In genomic region chr5:40490464-40491083, GRCh38 we compare ENCODE assay signal across 11 cellular contexts.
DNase-seq lines count a peak whose midpoint lies in the region; ATAC-seq and TF ChIP-seq lines count a peak whose summit lies in the region.
"Had no signal": no experiment of that assay in that cellular context is flagged by ENCODE, and none has a peak within 500 bp of the region (broad histone marks: within the 10 kb centered on the region; RNA-seq: fewer than 3 reads in every experiment).

No MANE protein-coding gene starts in this region.

- H3K4me1 Mint-ChIP-seq in activated naive CD4-positive, alpha-beta T cell treated with anti-CD3 and anti-CD28 coated beads for 36 hours (ENCODE audit: low read depth): peaks cover 86% of the 10 kb centered on the region
- H3K4me1 Mint-ChIP-seq in activated CD4-positive, alpha-beta T cell treated with anti-CD3 and anti-CD28 coated beads, Interleukin-2, amount 10 ng/mL, durations not matched to agents 7 days and 5 days: peaks cover 62% of the 10 kb centered on the region
- H3K4me1 Mint-ChIP-seq in chondrocyte (ENCODE audit: low read depth): peaks cover 32% of the 10 kb centered on the region
- H3K4me1 Mint-ChIP-seq: neural crest cell had no signal

- intact Hi-C loops in activated naive CD4-positive, alpha-beta T cell treated with anti-CD3 and anti-CD28 coated beads for 36 hours (cut with micrococcal nuclease): loop anchor here (1.0 to 10.0 kb wide), 16 partner anchors 48 to 541 kb away; partner anchors contain the start of gene PTGER4

- DNase-seq in activated naive CD4-positive, alpha-beta T cell treated with anti-CD3 and anti-CD28 coated beads for 36 hours: no peak
- no peak for DNase-seq in activated naive CD4-positive, alpha-beta T cell treated with anti-CD3 and anti-CD28 coated beads, Interleukin-2, amount 50 U/mL, for 16 hours
- DNase-seq in NOMO-1 treated with DMSO at 0.1 percent for 48 hours (lab: John Stamatoyannopoulos, UW; ENCODE audit: unreplicated experiment) (peak; percentile 96), chondrocyte (ENCODE audit: low spot score) (no peak)
- DNase-seq in stimulated activated naive CD8-positive, alpha-beta T cell treated with anti-CD3 and anti-CD28 coated beads, Interleukin-15, Interleukin-2, amounts not matched to agents 100 U/mL and 50 U/mL, for 24 hours: no peak
- no peak for DNase-seq in activated CD4-positive, alpha-beta T cell treated with anti-CD3 and anti-CD28 coated beads, Interleukin-2, amount 10 ng/mL, durations not matched to agents 7 days and 5 days
- DNase-seq: heart right ventricle, MM.1S had no signal

- TF ChIP-seq CTCF in chondrocyte (IDR thresholded peaks at IDR 0.05): no peak

- ATAC-seq in HG02759 (IDR thresholded peaks at IDR 0.05; ENCODE audit: unreplicated experiment): peak; percentile 46
- ATAC-seq in stimulated activated naive CD8-positive, alpha-beta T cell treated with anti-CD3 and anti-CD28 coated beads, Interleukin-15, Interleukin-2, amounts not matched to agents 100 U/mL and 50 U/mL, for 24 hours: peak; percentile 41
- ATAC-seq in HG03139 (IDR thresholded peaks at IDR 0.05; ENCODE audit: unreplicated experiment): no peak
- ATAC-seq: heart right ventricle had no signal

- peak overlapping the region; percentile 40 for H3K4me3 Mint-ChIP-seq in activated naive CD4-positive, alpha-beta T cell treated with anti-CD3 and anti-CD28 coated beads for 36 hours
- no peak overlapping the region for H3K4me3 Mint-ChIP-seq in activated CD4-positive, alpha-beta T cell treated with anti-CD3 and anti-CD28 coated beads, Interleukin-2, amount 10 ng/mL, durations not matched to agents 7 days and 5 days
- no peak overlapping the region for H3K4me3 Mint-ChIP-seq in chondrocyte (ENCODE audit: unreplicated experiment)
- H3K4me3 Mint-ChIP-seq: neural crest cell had no signal

- H3K9me3 Mint-ChIP-seq in activated naive CD4-positive, alpha-beta T cell treated with anti-CD3 and anti-CD28 coated beads for 36 hours: peaks cover 8% of the 10 kb centered on the region
- peaks cover 21% of the 10 kb centered on the region for H3K9me3 Mint-ChIP-seq in activated CD4-positive, alpha-beta T cell treated with anti-CD3 and anti-CD28 coated beads, Interleukin-2, amount 10 ng/mL, durations not matched to agents 7 days and 5 days
- no peaks in the 10 kb centered on the region for H3K9me3 Mint-ChIP-seq in chondrocyte (ENCODE audit: low read depth)
- H3K9me3 Mint-ChIP-seq: neural crest cell had no signal

- POLR2A ChIA-PET in activated CD4-positive, alpha-beta T cell treated with anti-CD3 and anti-CD28 coated beads, Interleukin-2, amount 10 ng/mL, durations not matched to agents 7 days and 5 days (lab: Charles Lee): interaction anchor here (0.7 kb wide), 1 partner anchor 740 kb away, joined by 4 read pairs; no protein-coding TSS in a partner anchor

- H3K27ac Mint-ChIP-seq in activated naive CD4-positive, alpha-beta T cell treated with anti-CD3 and anti-CD28 coated beads for 36 hours: peak overlapping the region; percentile 82
- H3K27ac Mint-ChIP-seq in activated CD4-positive, alpha-beta T cell treated with anti-CD3 and anti-CD28 coated beads, Interleukin-2, amount 10 ng/mL, durations not matched to agents 7 days and 5 days: no peak overlapping the region
- H3K27ac Mint-ChIP-seq in chondrocyte (ENCODE audit: unreplicated experiment): no peak overlapping the region

- H3K27me3 Mint-ChIP-seq in activated naive CD4-positive, alpha-beta T cell treated with anti-CD3 and anti-CD28 coated beads for 36 hours (ENCODE audit: low read depth): no peaks in the 10 kb centered on the region
- H3K27me3 Mint-ChIP-seq in activated CD4-positive, alpha-beta T cell treated with anti-CD3 and anti-CD28 coated beads, Interleukin-2, amount 10 ng/mL, durations not matched to agents 7 days and 5 days: no peaks in the 10 kb centered on the region
- no peaks in the 10 kb centered on the region for H3K27me3 Mint-ChIP-seq in chondrocyte (ENCODE audit: low read depth)

- H3K36me3 Mint-ChIP-seq in activated naive CD4-positive, alpha-beta T cell treated with anti-CD3 and anti-CD28 coated beads for 36 hours (ENCODE audit: low read depth): peaks cover 6% of the 10 kb centered on the region
- peaks cover 11% of the 10 kb centered on the region for H3K36me3 Mint-ChIP-seq in activated CD4-positive, alpha-beta T cell treated with anti-CD3 and anti-CD28 coated beads, Interleukin-2, amount 10 ng/mL, durations not matched to agents 7 days and 5 days (ENCODE audit: low read depth)
- H3K36me3 Mint-ChIP-seq in chondrocyte (ENCODE audit: low read depth): no peaks in the 10 kb centered on the region

- CTCF ChIA-PET in activated naive CD4-positive, alpha-beta T cell treated with anti-CD3 and anti-CD28 coated beads for 36 hours (lab: Charles Lee): interaction anchor here (0.6 to 2.4 kb wide), 12 partner anchors 11 to 533 kb away, joined by 3 to 8 read pairs (median 4); no protein-coding TSS in a partner anchor
- CTCF ChIA-PET in activated CD4-positive, alpha-beta T cell treated with anti-CD3 and anti-CD28 coated beads, Interleukin-2, amount 10 ng/mL, durations not matched to agents 7 days and 5 days (lab: Charles Lee): interaction anchor here (1.2 to 1.7 kb wide), 2 partner anchors 10 to 14 kb away, joined by 4 to 5 read pairs; no protein-coding TSS in a partner anchor
